10 cellular contexts compared by ENCODE assay signal in genomic region chr7:24727165-24728120, GRCh38. TPM values are rescaled to one million over a fixed set of nuclear protein-coding genes. Genes with fewer than 3 reads are reported as not detected.
DNase-seq lines count a peak whose midpoint lies in the region; ATAC-seq and TF ChIP-seq lines count a peak whose summit lies in the region.
"Had no signal": no experiment of that assay in that cellular context is flagged by ENCODE, and none has a peak within 500 bp of the region (broad histone marks: within the 10 kb centered on the region; RNA-seq: fewer than 3 reads in every experiment).

No MANE protein-coding gene starts in this region.

- peaks cover 0 to 10% (median 0%) of the 10 kb centered on the region in 7 donors for H3K9me3 Mint-ChIP-seq in naive B cell
- H3K9me3 Mint-ChIP-seq in activated naive CD4-positive, alpha-beta T cell treated with anti-CD3 and anti-CD28 coated beads for 36 hours, result no peaks in the 10 kb centered on the region
- H3K9me3 Mint-ChIP-seq: activated T-cell treated with anti-CD3 and anti-CD28 coated beads, Interleukin-2, amount 50 U/mL, for 4 hours had no signal

- H3K27ac ChIP-seq in KOPT-K1 (ENCODE audit: low read depth, low read length, poor library complexity, severe bottlenecking), result peak overlapping the region; percentile 1
- no peak overlapping the region for H3K27ac ChIP-seq in A673 (ENCODE audit: low read depth, low read length, poor library complexity, severe bottlenecking)
- H3K27ac ChIP-seq: parathyroid adenoma had no signal

- no peaks in the 10 kb centered on the region for H3K36me3 Mint-ChIP-seq in naive B cell
- no peaks in the 10 kb centered on the region for H3K36me3 Mint-ChIP-seq in activated naive CD4-positive, alpha-beta T cell treated with anti-CD3 and anti-CD28 coated beads for 36 hours (ENCODE audit: low read depth)

- TF ChIP-seq CTCF in A673 (conservative IDR thresholded peaks at IDR 0.05; ENCODE audit: low read depth, low read length), result no peak

- peak overlapping the region in 4 of 8 donors; percentile 15 to 61 (median 39) for H3K4me3 Mint-ChIP-seq in naive B cell
- H3K4me3 Mint-ChIP-seq in activated naive CD4-positive, alpha-beta T cell treated with anti-CD3 and anti-CD28 coated beads for 36 hours, result no peak overlapping the region
- H3K4me3 Mint-ChIP-seq: activated T-cell treated with anti-CD3 and anti-CD28 coated beads, Interleukin-2, amount 50 U/mL, for 4 hours had no signal

- ATAC-seq in GM18909 (IDR thresholded peaks at IDR 0.05; ENCODE audit: poor library complexity, unreplicated experiment) (peak; percentile 79), HG02610 (IDR thresholded peaks at IDR 0.05; ENCODE audit: unreplicated experiment) (peak; percentile 41), naive B cell (ENCODE audit: low read depth in 2 of 2) (peak; percentile 78 to 91)

- BruUV-seq in A673 (replicated peaks; lab: Mats Ljungman, UMichigan), result no TSS peak

- peak overlapping the region in 5 of 6 donors; percentile 36 to 90 (median 63) for H3K27ac Mint-ChIP-seq in naive B cell
- no peak overlapping the region for H3K27ac Mint-ChIP-seq in activated naive CD4-positive, alpha-beta T cell treated with anti-CD3 and anti-CD28 coated beads for 36 hours

- H3K4me1 Mint-ChIP-seq in naive B cell, result peaks cover 33 to 42% (median 41%) of the 10 kb centered on the region in 3 donors
- peaks cover 28% of the 10 kb centered on the region for H3K4me1 Mint-ChIP-seq in activated naive CD4-positive, alpha-beta T cell treated with anti-CD3 and anti-CD28 coated beads for 36 hours (ENCODE audit: low read depth)

- peaks cover 9% of the 10 kb centered on the region for H3K4me1 ChIP-seq in A673 (ENCODE audit: insufficient read depth, low read length, poor library complexity, severe bottlenecking)

- H3K27me3 Mint-ChIP-seq in naive B cell, result peaks cover 17 to 27% (median 22%) of the 10 kb centered on the region in 3 donors
- peaks cover 9% of the 10 kb centered on the region for H3K27me3 Mint-ChIP-seq in activated naive CD4-positive, alpha-beta T cell treated with anti-CD3 and anti-CD28 coated beads for 36 hours (ENCODE audit: low read depth)

- intact Hi-C loops in A673 (cut with micrococcal nuclease; ENCODE audit: unreplicated experiment), result loop anchor here (10.0 kb wide), 1 partner anchor 863 kb away; no protein-coding TSS in a partner anchor
- intact Hi-C loops in activated naive CD4-positive, alpha-beta T cell treated with anti-CD3 and anti-CD28 coated beads for 36 hours (cut with micrococcal nuclease), result loop anchor here (2.0 to 10.0 kb wide), 3 partner anchors 27 to 367 kb away; no protein-coding TSS in a partner anchor

- no peaks in the 10 kb centered on the region for H3K27me3 ChIP-seq in A673 (replicated peaks; ENCODE audit: insufficient read depth, low read depth, low read length, poor library complexity)

- CTCF ChIA-PET in A673 (lab: Charles Lee), result no interaction called here
- CTCF ChIA-PET in activated naive CD4-positive, alpha-beta T cell treated with anti-CD3 and anti-CD28 coated beads for 36 hours (lab: Charles Lee), result interaction anchor here (0.6 kb wide), 1 partner anchor 215 kb away, joined by 4 read pairs; no protein-coding TSS in a partner anchor

- DNase-seq in naive B cell (peak; percentile 36), A673 (ENCODE audit: low spot score) (no peak), SIG-M5 treated with dmso at 0.1 percent for 504 hours (lab: John Stamatoyannopoulos, UW; ENCODE audit: unreplicated experiment) (no peak), NCI-H524 treated with DMSO at 0.1 percent for 48 hours (lab: John Stamatoyannopoulos, UW) (no peak)
- DNase-seq in activated naive CD4-positive, alpha-beta T cell treated with anti-CD3 and anti-CD28 coated beads for 36 hours, result no peak
- DNase-seq: activated T-cell treated with anti-CD3 and anti-CD28 coated beads, Interleukin-2, amount 50 U/mL, for 4 hours had no signal

- H3K9me3 ChIP-seq in KOPT-K1 (ENCODE audit: insufficient read depth, low read length, poor library complexity, severe bottlenecking) (no peaks in the 10 kb centered on the region), A673 (ENCODE audit: low read depth, low read length, poor library complexity, severe bottlenecking) (no peaks in the 10 kb centered on the region)

- H3K36me3 ChIP-seq in KOPT-K1 (ENCODE audit: insufficient read depth, low read length) (no peaks in the 10 kb centered on the region), A673 (ENCODE audit: insufficient read depth, low read length, poor library complexity, severe bottlenecking) (no peaks in the 10 kb centered on the region)

- POLR2A ChIA-PET in A673 (lab: Charles Lee; ENCODE audit: low non-redundant PET), result no interaction called here

- H3K4me3 ChIP-seq in A673 (ENCODE audit: low read depth, low read length, poor library complexity, severe bottlenecking), result no peak overlapping the region

RNA-seq across cellular contexts. Expression of gene GSDME, which starts 29.8 kb away (rescaled TPM):
- polyA plus RNA-seq in naive B cell (ENCODE audit: low read depth in 6 of 6), result 10 to 100 TPM in 4 of 6 donors, 1 to 10 TPM in 1, not detected in 1; 8.0 to 22.3 (median 12.9) TPM
- total RNA-seq in A673 (2021), result 0.77 and 3.0 TPM in 2 replicates
- total RNA-seq in activated naive CD4-positive, alpha-beta T cell treated with anti-CD3 and anti-CD28 coated beads for 36 hours, result 1 to 10 TPM; 6.8 to 6.9 TPM
